Comparison of ENCODE assay signal across 8 cellular contexts in genomic region chr9:79858509-79858908, GRCh38.
A peak's percentile ranks its signal among the peaks of the same experiment; 100 is the strongest.
DNase-seq lines count a peak whose midpoint lies in the region; ATAC-seq and TF ChIP-seq lines count a peak whose summit lies in the region.

No MANE protein-coding gene starts in this region.

- no peaks in the 10 kb centered on the region for H3K36me3 ChIP-seq in CD4-positive, CD25-positive, alpha-beta regulatory T cell (ENCODE audit: control insufficient read depth, insufficient read depth, low read length)
- no peaks in the 10 kb centered on the region for H3K36me3 ChIP-seq in PC-3 (ENCODE audit: low read depth, low read length)
- no peaks in the 10 kb centered on the region for H3K36me3 ChIP-seq in hepatocyte (replicated peaks; ENCODE audit: insufficient read depth, low read depth)
- H3K36me3 ChIP-seq in ovary = no peaks in the 10 kb centered on the region
- no peaks in the 10 kb centered on the region for H3K36me3 ChIP-seq in suprapubic skin

- H4K20me1 ChIP-seq in PC-3 (ENCODE audit: low read length) (no peaks in the 10 kb centered on the region), hepatocyte (ENCODE audit: insufficient read depth, poor library complexity, severe bottlenecking) (no peaks in the 10 kb centered on the region)

- peaks cover 4% of the 10 kb centered on the region for H3K36me3 Mint-ChIP-seq in CD4-positive, CD25-positive, alpha-beta regulatory T cell

- no peaks in the 10 kb centered on the region for H3K27me3 ChIP-seq in CD4-positive, CD25-positive, alpha-beta regulatory T cell (ENCODE audit: control insufficient read depth, insufficient read depth, low read length)
- no peaks in the 10 kb centered on the region for H3K27me3 ChIP-seq in PC-3 (ENCODE audit: low read length)
- no peaks in the 10 kb centered on the region for H3K27me3 ChIP-seq in hepatocyte
- H3K27me3 ChIP-seq in ovary = no peaks in the 10 kb centered on the region
- no peaks in the 10 kb centered on the region for H3K27me3 ChIP-seq in suprapubic skin

- H3K4me3 Mint-ChIP-seq in CD4-positive, CD25-positive, alpha-beta regulatory T cell = peak overlapping the region in 3 of 4 donors; percentile 64 to 81 (median 65)

- no peak for TF ChIP-seq CTCF in PC-3 (conservative IDR thresholded peaks at IDR 0.05; ENCODE audit: low read depth, low read length)
- TF ChIP-seq CTCF in hepatocyte (IDR thresholded peaks at IDR 0.05; ENCODE audit: poor library complexity) = no peak
- TF ChIP-seq CTCF in ovary (IDR thresholded peaks at IDR 0.05) = no peak
- TF ChIP-seq CTCF in suprapubic skin (IDR thresholded peaks at IDR 0.05) = no peak

- POLR2A ChIA-PET in PC-3 (lab: Charles Lee; ENCODE audit: unreplicated experiment) = no interaction called here

- peak overlapping the region; percentile 47 to 75 (median 71) for H3K27ac Mint-ChIP-seq in CD4-positive, CD25-positive, alpha-beta regulatory T cell

- TF ChIP-seq EP300 in ovary (IDR thresholded peaks at IDR 0.05) (no peak), suprapubic skin (IDR thresholded peaks at IDR 0.05) (no peak)

- peak in 1 of 2 donors; percentile 56 for ATAC-seq in CD4-positive, CD25-positive, alpha-beta regulatory T cell (ENCODE audit: low read depth in 2 of 2)
- ATAC-seq in GM21717 (IDR thresholded peaks at IDR 0.05; ENCODE audit: unreplicated experiment) = peak; percentile 85
- peak; percentile 53 for ATAC-seq in PC-3

- CTCF ChIA-PET in PC-3 (lab: Charles Lee) = no interaction called here

- peak overlapping the region; percentile 75 for H2AFZ ChIP-seq in PC-3 (ENCODE audit: low read length)
- H2AFZ ChIP-seq in hepatocyte = peak overlapping the region; percentile 24

- peaks cover 0 to 16% (median 0%) of the 10 kb centered on the region in 7 donors for H3K9me3 Mint-ChIP-seq in CD4-positive, CD25-positive, alpha-beta regulatory T cell

- no peak overlapping the region for H3K27ac ChIP-seq in CD4-positive, CD25-positive, alpha-beta regulatory T cell (ENCODE audit: insufficient read depth, low read length, poor library complexity, severe bottlenecking)
- H3K27ac ChIP-seq in PC-3 (ENCODE audit: low read length) = no peak overlapping the region
- no peak overlapping the region for H3K27ac ChIP-seq in hepatocyte
- no peak overlapping the region for H3K27ac ChIP-seq in ovary
- no peak overlapping the region for H3K27ac ChIP-seq in suprapubic skin

- no peaks in the 10 kb centered on the region for H3K79me2 ChIP-seq in PC-3 (ENCODE audit: low read length)
- no peaks in the 10 kb centered on the region for H3K79me2 ChIP-seq in hepatocyte

- peaks cover 0 to 8% of the 10 kb centered on the region in 2 experiments for H3K9me3 ChIP-seq in CD4-positive, CD25-positive, alpha-beta regulatory T cell (ENCODE audit: control insufficient read depth in 2 of 2, low read length in 2 of 2)
- H3K9me3 ChIP-seq in PC-3 (ENCODE audit: low read length) = no peaks in the 10 kb centered on the region
- H3K9me3 ChIP-seq in hepatocyte (ENCODE audit: low read depth) = no peaks in the 10 kb centered on the region
- H3K9me3 ChIP-seq in ovary = no peaks in the 10 kb centered on the region
- H3K9me3 ChIP-seq in suprapubic skin = no peaks in the 10 kb centered on the region

- H3K4me2 ChIP-seq in PC-3 (ENCODE audit: low read length) (peak overlapping the region; percentile 70), hepatocyte (no peak overlapping the region)

- TF ChIP-seq POLR2A in ovary (IDR thresholded peaks at IDR 0.05) = no peak
- no peak for TF ChIP-seq POLR2A in suprapubic skin (IDR thresholded peaks at IDR 0.05)

- H3K4me3 ChIP-seq in CD4-positive, CD25-positive, alpha-beta regulatory T cell (ENCODE audit: low read depth, low read length) = peak overlapping the region; percentile 71
- H3K4me3 ChIP-seq in PC-3 (ENCODE audit: low read length) (peak overlapping the region; percentile 47; the same call in 1 of the 2 replicates), hepatocyte (no peak overlapping the region), ovary (no peak overlapping the region), suprapubic skin (no peak overlapping the region)

- H3K9me2 ChIP-seq in PC-3 (replicated peaks; ENCODE audit: low read length) (no peaks in the 10 kb centered on the region), hepatocyte (replicated peaks; ENCODE audit: insufficient read depth) (no peaks in the 10 kb centered on the region)

- peak in 2 of 3 donors; percentile 16 to 64 for DNase-seq in CD4-positive, CD25-positive, alpha-beta regulatory T cell
- DNase-seq in PC-3 (peak; percentile 49), hepatocyte (ENCODE audit: low spot score) (no peak), ovary (no peak), suprapubic skin (ENCODE audit: low spot score in 2 of 2) (no peak)
- no peak for DNase-seq in effector CD8-positive, alpha-beta T cell (lab: John Stamatoyannopoulos, UW)
- no peak for DNase-seq in effector CD4-positive, alpha-beta T cell

- H3K4me1 ChIP-seq in CD4-positive, CD25-positive, alpha-beta regulatory T cell (ENCODE audit: control insufficient read depth, insufficient read depth, low read length, poor library complexity, severe bottlenecking) = no peaks in the 10 kb centered on the region
- no peaks in the 10 kb centered on the region for H3K4me1 ChIP-seq in PC-3 (ENCODE audit: insufficient read depth, low read length)
- H3K4me1 ChIP-seq in hepatocyte (ENCODE audit: insufficient read depth) = no peaks in the 10 kb centered on the region
- H3K4me1 ChIP-seq in ovary (ENCODE audit: insufficient read depth) = no peaks in the 10 kb centered on the region
- H3K4me1 ChIP-seq in suprapubic skin = no peaks in the 10 kb centered on the region

- H3K27me3 Mint-ChIP-seq in CD4-positive, CD25-positive, alpha-beta regulatory T cell = no peaks in the 10 kb centered on the region

- no peaks in the 10 kb centered on the region for H3F3A ChIP-seq in PC-3 (ENCODE audit: low read length, unreplicated experiment)

- peaks cover 0 to 19% (median 2%) of the 10 kb centered on the region in 4 donors for H3K4me1 Mint-ChIP-seq in CD4-positive, CD25-positive, alpha-beta regulatory T cell

- 90% methylated on average over 3 of the region's 3 CpGs for WGBS in hepatocyte (ENCODE audit: low lambda C conversion rate, missing lambda C conversion rate)
- 91 to 93% (median 91%) methylated on average over 3 of the region's 3 CpGs for WGBS in ovary, 3 donors
- 92% methylated on average over 3 of the region's 3 CpGs for WGBS in suprapubic skin

- intact Hi-C loops in PC-3 (cut with micrococcal nuclease) (no loop called here), ovary (cut with DNase I) (no loop called here)

- H3K9ac ChIP-seq in PC-3 (ENCODE audit: low read length) = no peak overlapping the region

- no TSS peak for BruUV-seq in PC-3 (replicated peaks; lab: Mats Ljungman, UMichigan)

Comparison
In these comparisons a context has a peak if more than half of its experiments do, and no peak if none do; other contexts are left out.
1. DNase-seq: peak in CD4-positive, CD25-positive, alpha-beta regulatory T cell (2 of 3) and PC-3 (single experiment); none in hepatocyte (single experiment), ovary (0 of 5), suprapubic skin (0 of 2), effector CD8-positive, alpha-beta T cell (single experiment) and effector CD4-positive, alpha-beta T cell (single experiment).
2. H3K4me3 ChIP-seq: peak in CD4-positive, CD25-positive, alpha-beta regulatory T cell (single experiment) and PC-3 (single experiment); none in hepatocyte (single experiment), ovary (single experiment) and suprapubic skin (single experiment).